9 cellular contexts compared by ENCODE assay signal in genomic region chr4:123477804-123478209, GRCh38.
DNase-seq lines count a peak whose midpoint lies in the region; ATAC-seq and TF ChIP-seq lines count a peak whose summit lies in the region.
"Had no signal": no experiment of that assay in that cellular context is flagged by ENCODE, and none has a peak within 500 bp of the region (broad histone marks: within the 10 kb centered on the region; RNA-seq: fewer than 3 reads in every experiment).

No MANE protein-coding gene starts in this region.

- ATAC-seq in GM19463 (IDR thresholded peaks at IDR 0.05; ENCODE audit: unreplicated experiment): no peak

- no peaks in the 10 kb centered on the region for H3K36me3 ChIP-seq in BE2C

- no peaks in the 10 kb centered on the region for H3K36me3 Mint-ChIP-seq in endothelial cell (ENCODE audit: low read depth, unreplicated experiment)

- no peaks in the 10 kb centered on the region for H3K9me3 ChIP-seq in BE2C

- H3K27me3 ChIP-seq in BE2C: no peaks in the 10 kb centered on the region

- H3K4me1 Mint-ChIP-seq in endothelial cell (ENCODE audit: unreplicated experiment): peaks cover 21% of the 10 kb centered on the region

- no peak overlapping the region for H3K4me3 Mint-ChIP-seq in endothelial cell (ENCODE audit: unreplicated experiment)

- H3K27me3 Mint-ChIP-seq in endothelial cell (ENCODE audit: unreplicated experiment): peaks cover 3% of the 10 kb centered on the region

- no peaks in the 10 kb centered on the region for H3K4me1 ChIP-seq in BE2C

- peak overlapping the region; percentile 34 for H3K27ac Mint-ChIP-seq in endothelial cell (ENCODE audit: unreplicated experiment)

- TF ChIP-seq CTCF in endothelial cell (IDR thresholded peaks at IDR 0.05; ENCODE audit: unreplicated experiment): no peak
- no peak for TF ChIP-seq CTCF in BE2C (IDR thresholded peaks at IDR 0.05; ENCODE audit: low read depth, low read length)

- no peak overlapping the region for H3K4me3 ChIP-seq in BE2C (ENCODE audit: low read depth, low read length)
- H3K4me3 ChIP-seq: skin epidermis had no signal

- peak in 4 of 6 experiments; percentile 2 to 22 (median 17) for DNase-seq in stimulated activated naive CD4-positive, alpha-beta T cell (lab: John Stamatoyannopoulos, UW)
- DNase-seq in stimulated activated naive CD4-positive, alpha-beta T cell treated with Interleukin-2 at 50 U/mL for 16 hours (lab: John Stamatoyannopoulos, UW): no peak
- DNase-seq in T-helper 9 cell (peak; percentile 3), endothelial cell (ENCODE audit: low spot score) (peak; percentile 36), BE2C (no peak), SKM-1 treated with dmso at 0.1 percent for 144 hours (lab: John Stamatoyannopoulos, UW; ENCODE audit: unreplicated experiment) (no peak)
- peak; percentile 21 to 31 for DNase-seq in stimulated activated CD8-positive, alpha-beta memory T cell treated with anti-CD3 and anti-CD28 coated beads, Interleukin-4, amount 100 ng/mL, for 1 hour (ENCODE audit: low read depth in 2 of 2, low spot score in 1 of 2)

- H3K9me3 Mint-ChIP-seq in endothelial cell (ENCODE audit: unreplicated experiment): no peaks in the 10 kb centered on the region

Comparison
In these comparisons a context has a peak if more than half of its experiments do, and no peak if none do; other contexts are left out.
1. DNase-seq: peak in stimulated activated naive CD4-positive, alpha-beta T cell (4 of 6), T-helper 9 cell (single experiment), endothelial cell (single experiment) and stimulated activated CD8-positive, alpha-beta memory T cell treated with anti-CD3 and anti-CD28 coated beads, Interleukin-4, amount 100 ng/mL, for 1 hour (2 of 2); none in stimulated activated naive CD4-positive, alpha-beta T cell treated with Interleukin-2 at 50 U/mL for 16 hours (single experiment), BE2C (single experiment) and SKM-1 treated with dmso at 0.1 percent for 144 hours (single experiment).